24 cellular contexts compared by ENCODE assay signal in the genomic region with DNA sequence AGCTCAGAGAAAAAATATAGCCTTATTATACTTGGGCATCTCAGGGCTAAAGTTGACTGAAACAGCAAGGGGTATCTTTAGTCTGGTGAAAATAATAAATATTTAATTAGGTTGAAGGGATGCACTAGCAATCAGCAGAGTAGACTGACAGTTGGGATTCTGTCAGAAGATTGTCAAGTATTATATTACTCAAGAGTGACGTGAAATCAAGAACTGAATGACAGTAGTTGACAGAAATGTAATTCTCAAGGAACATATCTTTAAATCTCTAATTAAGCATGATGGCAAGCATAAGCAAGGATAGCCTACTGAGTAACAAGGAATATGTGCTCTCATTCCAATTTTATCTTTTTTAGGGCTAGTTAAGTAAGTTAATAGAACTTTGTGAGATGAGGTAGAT.
"Had no signal": no experiment of that assay in that cellular context is flagged by ENCODE, and none has a peak within 500 bp of the region (broad histone marks: within the 10 kb centered on the region; RNA-seq: fewer than 3 reads in every experiment).

No MANE protein-coding gene starts in this region.

- H3K36me3 ChIP-seq: stomach, suprapubic skin, thoracic aorta, thyroid gland, tibial artery, tibial nerve, transverse colon, upper lobe of left lung, upper lobe of right lung, uterus, vagina had no signal

- H3K9me3 ChIP-seq: suprapubic skin, testis, thoracic aorta, tibial artery, tibial nerve, transverse colon, upper lobe of left lung, upper lobe of right lung, uterus, vagina had no signal

- DNase-seq: stimulated activated CD4-positive, alpha-beta T cell treated with anti-CD3 and anti-CD28 coated beads, Interleukin-2, amount 100 ng/mL, for 48 hours; stimulated activated CD4-positive, alpha-beta T cell treated with anti-CD3 and anti-CD28 coated beads, Interleukin-4, amount 100 ng/mL, for 1 hour; stimulated activated CD4-positive, alpha-beta T cell treated with anti-CD3 and anti-CD28 coated beads, Interleukin-4, amount 100 ng/mL, for 24 hours; stimulated activated CD4-positive, alpha-beta T cell treated with anti-CD3 and anti-CD28 coated beads, Interleukin-4, amount 100 ng/mL, for 4 hours; stimulated activated CD8-positive, alpha-beta memory T cell treated with anti-CD3 and anti-CD28 coated beads, Interleukin-4, amount 100 ng/mL, for 48 hours; stimulated activated naive B cell treated with anti-CD40 and anti-IgM and Interleukin-4, amounts not matched to agents 10 μg/mL and 1 μg/mL and 100 μg/mL, for 72 hours; stimulated activated naive CD4-positive, alpha-beta T cell; stimulated activated naive CD4-positive, alpha-beta T cell treated with Interleukin-2 at 50 U/mL for 16 hours; stimulated activated naive CD8-positive, alpha-beta T cell treated with anti-CD3 and anti-CD28 coated beads, Interleukin-15, amount 100 ng/mL, for 72 hours; stimulated activated naive CD8-positive, alpha-beta T cell treated with anti-CD3 and anti-CD28 coated beads, Interleukin-15, Interleukin-2, amounts not matched to agents 100 U/mL and 50 U/mL, for 24 hours; stomach; substantia nigra; testis; thyroid gland; tibial artery; transverse colon; trophoblast cell; upper lobe of left lung; upper lobe of right lung; uterus had no signal

- H3K27ac ChIP-seq: stomach, suprapubic skin, testis, thoracic aorta, thyroid gland, tibial artery, tibial nerve, transverse colon, upper lobe of left lung, upper lobe of right lung, uterus, vagina had no signal

- H3K27me3 ChIP-seq: stomach, suprapubic skin, testis, thyroid gland, tibial artery, tibial nerve, transverse colon, upper lobe of left lung, upper lobe of right lung, uterus, vagina had no signal

- H3K4me3 ChIP-seq: stomach, suprapubic skin, testis, thoracic aorta, thyroid gland, tibial artery, tibial nerve, transverse colon, upper lobe of left lung, upper lobe of right lung, uterus, vagina had no signal

- H3K4me1 ChIP-seq: stomach, suprapubic skin, testis, thyroid gland, tibial artery, tibial nerve, transverse colon, upper lobe of left lung, upper lobe of right lung, uterus, vagina had no signal
